Comparison of ENCODE assay signal across 8 cellular contexts in genomic region chr21:42463861-42464515, GRCh38.
A peak's percentile ranks its signal among the peaks of the same experiment; 100 is the strongest.
DNase-seq lines count a peak whose midpoint lies in the region; ATAC-seq lines count a peak whose summit lies in the region.

No MANE protein-coding gene starts in this region.

- peak; percentile 72 for DNase-seq in ELF-1 (ENCODE audit: low read depth, low spot score)
- DNase-seq in NCI-H748 (lab: John Stamatoyannopoulos, UW; ENCODE audit: unreplicated experiment), result peak; percentile 91
- DNase-seq in activated T-cell treated with anti-CD3 and anti-CD28 coated beads for 48 hours (ENCODE audit: low read depth), result peak; percentile 45
- DNase-seq in germinal center (ENCODE audit: low spot score), result peak; percentile 67
- DNase-seq in stimulated activated CD4-positive, alpha-beta T cell treated with anti-CD3 and anti-CD28 coated beads, TNF-alpha, amount 100 ng/mL, for 24 hours (ENCODE audit: low read depth in 3 of 3), result peak in 2 of 3 experiments; percentile 22 to 63
- no peak for DNase-seq in DMS79 treated with DMSO at 0.1 percent for 48 hours (lab: John Stamatoyannopoulos, UW)

- ATAC-seq in HG02571 (IDR thresholded peaks at IDR 0.05; ENCODE audit: unreplicated experiment), result no peak
- no peak for ATAC-seq in GM19463 (IDR thresholded peaks at IDR 0.05; ENCODE audit: unreplicated experiment)
